In the genomic region with DNA sequence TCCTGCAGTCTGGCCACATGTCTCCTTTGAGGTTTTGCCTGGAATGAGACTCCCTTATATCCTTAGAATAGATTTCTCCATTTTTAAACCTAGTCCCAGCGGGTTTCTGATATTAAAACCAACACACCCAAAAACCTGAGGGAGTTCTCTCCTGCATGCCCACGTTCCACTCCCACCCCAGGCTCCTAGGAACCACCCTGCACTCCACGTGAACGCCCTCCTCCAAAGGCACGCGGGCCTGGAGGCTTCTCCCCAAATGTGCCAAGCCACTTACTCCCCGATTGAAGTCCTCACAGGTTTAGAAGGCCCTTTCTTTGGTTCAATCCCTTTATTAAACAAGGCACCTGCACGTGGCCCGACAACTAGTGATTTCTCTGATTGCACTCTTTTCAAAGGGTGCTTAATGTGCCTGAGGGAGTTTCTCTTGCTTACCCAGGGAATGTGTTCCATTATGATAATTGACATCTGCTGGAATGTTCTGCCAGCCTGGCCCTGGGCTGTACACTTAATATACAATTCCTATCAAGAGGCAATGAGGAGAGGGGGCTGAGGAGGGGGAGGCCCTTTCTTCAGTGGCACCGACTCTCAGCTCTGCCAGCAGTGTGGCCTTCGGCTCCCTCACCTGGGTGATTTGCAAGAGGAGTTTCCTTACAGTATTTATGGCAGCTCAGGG, we compare ENCODE assay signal across 27 cellular contexts.
DNase-seq lines count a peak whose midpoint lies in the region; ATAC-seq and TF ChIP-seq lines count a peak whose summit lies in the region.
"Had no signal": no experiment of that assay in that cellular context is flagged by ENCODE, and none has a peak within 500 bp of the region (broad histone marks: within the 10 kb centered on the region; RNA-seq: fewer than 3 reads in every experiment).

No MANE protein-coding gene starts in this region.

- no peak overlapping the region for H3K4me3 Mint-ChIP-seq in activated CD8-positive, alpha-beta memory T cell treated with anti-CD3 and anti-CD28 coated beads, Interleukin-2, amount 10 ng/mL, durations not matched to agents 7 days and 5 days
- no peak overlapping the region for H3K4me3 Mint-ChIP-seq in brain
- H3K4me3 Mint-ChIP-seq: CD4-positive, alpha-beta memory T cell; IgD-negative memory B cell had no signal

- H3K27me3 ChIP-seq in breast epithelium, result no peaks in the 10 kb centered on the region
- H3K27me3 ChIP-seq: SJCRH30 had no signal

- peaks cover 8% of the 10 kb centered on the region for H3K4me1 Mint-ChIP-seq in activated CD8-positive, alpha-beta memory T cell treated with anti-CD3 and anti-CD28 coated beads, Interleukin-2, amount 10 ng/mL, durations not matched to agents 7 days and 5 days
- peaks cover 39% of the 10 kb centered on the region for H3K4me1 Mint-ChIP-seq in brain

- no peaks in the 10 kb centered on the region for H3K4me1 ChIP-seq in breast epithelium
- H3K4me1 ChIP-seq: SJCRH30 had no signal

- H3K27ac ChIP-seq in breast epithelium, result no peak overlapping the region
- H3K27ac ChIP-seq: HL-60, KMS-11, SJCRH30 had no signal

- H3K27ac Mint-ChIP-seq in activated CD8-positive, alpha-beta memory T cell treated with anti-CD3 and anti-CD28 coated beads, Interleukin-2, amount 10 ng/mL, durations not matched to agents 7 days and 5 days, result no peak overlapping the region
- peak overlapping the region in 4 of 5 experiments; percentile 43 to 84 (median 76) for H3K27ac Mint-ChIP-seq in brain

- no peaks in the 10 kb centered on the region for H3K9me3 ChIP-seq in breast epithelium
- H3K9me3 ChIP-seq: SJCRH30 had no signal

- peaks cover 29% of the 10 kb centered on the region for H3K27me3 Mint-ChIP-seq in activated CD8-positive, alpha-beta memory T cell treated with anti-CD3 and anti-CD28 coated beads, Interleukin-2, amount 10 ng/mL, durations not matched to agents 7 days and 5 days
- H3K27me3 Mint-ChIP-seq in brain, result no peaks in the 10 kb centered on the region
- H3K27me3 Mint-ChIP-seq: IgD-negative memory B cell had no signal

- H3K36me3 Mint-ChIP-seq in activated CD8-positive, alpha-beta memory T cell treated with anti-CD3 and anti-CD28 coated beads, Interleukin-2, amount 10 ng/mL, durations not matched to agents 7 days and 5 days, result no peaks in the 10 kb centered on the region
- H3K36me3 Mint-ChIP-seq in brain, result peaks cover 18% of the 10 kb centered on the region
- H3K36me3 Mint-ChIP-seq: CD4-positive, alpha-beta memory T cell; IgD-negative memory B cell had no signal

- CTCF ChIA-PET in activated CD8-positive, alpha-beta memory T cell treated with anti-CD3 and anti-CD28 coated beads, Interleukin-2, amount 10 ng/mL, durations not matched to agents 7 days and 5 days (lab: Charles Lee), result no interaction called here

- intact Hi-C loops in breast epithelium (cut with DNase I; ENCODE audit: low total_unique reads), result no loop called here

- H3K4me3 ChIP-seq in breast epithelium, result no peak overlapping the region
- H3K4me3 ChIP-seq: GM12878, SJCRH30 had no signal

- no peak for TF ChIP-seq POLR2A in breast epithelium (IDR thresholded peaks at IDR 0.05)

- no peak for ATAC-seq in activated CD8-positive, alpha-beta memory T cell treated with anti-CD3 and anti-CD28 coated beads, Interleukin-2, amount 10 ng/mL, durations not matched to agents 7 days and 5 days
- ATAC-seq: GM12878, PC-3 had no signal

- no peaks in the 10 kb centered on the region for H3K9me3 Mint-ChIP-seq in activated CD8-positive, alpha-beta memory T cell treated with anti-CD3 and anti-CD28 coated beads, Interleukin-2, amount 10 ng/mL, durations not matched to agents 7 days and 5 days (ENCODE audit: low read depth)
- H3K9me3 Mint-ChIP-seq in brain, result no peaks in the 10 kb centered on the region
- H3K9me3 Mint-ChIP-seq: IgD-negative memory B cell had no signal

- TF ChIP-seq CTCF in brain (conservative IDR thresholded peaks at IDR 0.05) (no peak), breast epithelium (IDR thresholded peaks at IDR 0.05) (no peak)

- no peaks in the 10 kb centered on the region for H3K36me3 ChIP-seq in breast epithelium

- DNase-seq in activated CD8-positive, alpha-beta memory T cell treated with anti-CD3 and anti-CD28 coated beads, Interleukin-2, amount 50 U/mL, for 48 hours, result peak; percentile 29
- DNase-seq in activated CD8-positive, alpha-beta memory T cell treated with anti-CD3 and anti-CD28 coated beads, Interleukin-2, amount 10 ng/mL, durations not matched to agents 7 days and 5 days, result no peak
- peak; percentile 76 for DNase-seq in left kidney (ENCODE audit: low read depth, low spot score)
- no peak for DNase-seq in glomerular visceral epithelial cell (ENCODE audit: extremely low spot score)
- DNase-seq in SIG-M5 treated with dmso at 0.1 percent for 504 hours (lab: John Stamatoyannopoulos, UW; ENCODE audit: unreplicated experiment), result no peak
- DNase-seq in breast epithelium (ENCODE audit: low spot score in 2 of 2), result no peak
- DNase-seq: C1 segment of cervical spinal cord; CD4-positive, alpha-beta memory T cell; COR-L47; DMS53; GDM1; MM.1S; NCI-H1048; NCI-H187; NCI-H2081 treated with DMSO at 0.1 percent for 48 hours; NCI-H2171; NCI-H226; NCI-H510A; NCI-H774; NK-92 treated with Interleukin-12 subunit alpha and Interleukin-12 subunit beta, amount 100 ng/mL, for 24 hours; SJCRH30 had no signal

Comparison
In these comparisons a context has a peak if more than half of its experiments do, and no peak if none do; other contexts are left out.
1. DNase-seq: peak in activated CD8-positive, alpha-beta memory T cell treated with anti-CD3 and anti-CD28 coated beads, Interleukin-2, amount 50 U/mL, for 48 hours (single experiment) and left kidney (single experiment); none in activated CD8-positive, alpha-beta memory T cell treated with anti-CD3 and anti-CD28 coated beads, Interleukin-2, amount 10 ng/mL, durations not matched to agents 7 days and 5 days (single experiment), glomerular visceral epithelial cell (single experiment), SIG-M5 treated with dmso at 0.1 percent for 504 hours (single experiment) and breast epithelium (0 of 2).